ENCODE assay signal across 20 cellular contexts in the genomic region with DNA sequence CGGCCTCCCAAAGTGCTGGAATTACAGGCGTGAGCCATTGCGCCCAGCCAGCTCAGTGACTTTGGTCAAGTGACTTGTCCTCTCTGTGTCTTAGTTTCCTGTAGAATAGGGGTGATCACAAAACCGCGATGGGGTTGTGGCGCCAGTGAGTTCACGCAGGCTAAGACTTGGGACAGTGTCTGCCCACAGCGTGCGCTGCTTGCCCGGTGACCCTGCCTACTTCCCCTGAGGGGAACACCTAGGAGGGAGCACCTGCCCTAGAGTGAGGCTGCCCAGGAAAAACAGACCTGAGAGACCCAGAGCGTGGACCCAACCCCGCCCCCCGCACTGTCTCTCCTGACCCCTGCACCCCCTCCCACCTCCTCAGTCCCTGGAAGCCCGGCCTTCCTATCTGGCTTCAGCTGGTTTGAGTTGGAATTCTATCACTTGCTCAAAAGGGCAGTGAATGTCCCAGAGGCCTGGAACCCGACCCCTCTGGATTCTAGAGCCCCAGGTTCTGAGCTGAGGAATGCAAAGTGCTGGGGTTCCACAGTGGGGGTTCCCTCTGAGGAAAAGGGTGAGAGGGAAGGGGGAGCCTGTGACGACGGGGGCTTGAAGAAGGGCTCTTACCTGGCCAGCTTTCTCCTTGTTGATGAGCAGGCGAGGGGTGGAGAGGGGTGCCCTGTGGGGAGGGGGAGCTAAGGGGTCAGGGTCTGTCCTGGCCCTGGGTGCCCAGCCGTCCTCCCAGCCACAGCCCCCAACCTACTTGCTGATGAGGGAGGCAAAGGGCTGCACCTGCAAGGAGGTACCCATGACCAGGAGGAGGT. TPM values are rescaled to one million over a fixed set of nuclear protein-coding genes. Genes with fewer than 3 reads are reported as not detected.
A peak's percentile ranks its signal among the peaks of the same experiment; 100 is the strongest.
DNase-seq lines count a peak whose midpoint lies in the region; ATAC-seq lines count a peak whose summit lies in the region.
"Had no signal": no experiment of that assay in that cellular context is flagged by ENCODE, and none has a peak within 500 bp of the region (broad histone marks: within the 10 kb centered on the region; RNA-seq: fewer than 3 reads in every experiment).

No MANE protein-coding gene starts in this region.

- H3K27me3 Mint-ChIP-seq in CD8-positive, alpha-beta memory T cell = no peaks in the 10 kb centered on the region
- H3K27me3 Mint-ChIP-seq in activated CD8-positive, alpha-beta T cell treated with anti-CD3 and anti-CD28 coated beads, Interleukin-2, amount 10 ng/mL, durations not matched to agents 7 days and 5 days (ENCODE audit: low read depth) = no peaks in the 10 kb centered on the region

- H3K36me3 ChIP-seq in BLaER1 treated with 17β-estradiol and CSF1 and Interleukin-3, amounts not matched to agents 10 nM and 100 nM = peaks cover 0 to 42% (median 11%) of the 10 kb centered on the region in 11 experiments; a peak in 13 of 22 replicates
- H3K36me3 ChIP-seq in CD8-positive, alpha-beta memory T cell (ENCODE audit: insufficient read depth, low read length) = no peaks in the 10 kb centered on the region
- H3K36me3 ChIP-seq: prostate gland had no signal

- no peak for DNase-seq in CD8-positive, alpha-beta memory T cell
- DNase-seq in activated CD8-positive, alpha-beta T cell treated with anti-CD3 and anti-CD28 coated beads, Interleukin-2, amount 10 ng/mL, durations not matched to agents 7 days and 5 days = no peak
- DNase-seq in islet precursor cell (peak; percentile 50), NCI-H524 (lab: John Stamatoyannopoulos, UW) (no peak)
- DNase-seq in activated effector memory CD4-positive, alpha-beta T cell treated with Interleukin-2 at 50 U/mL for 16 hours = no peak
- DNase-seq: activated CD4-positive, alpha-beta T cell treated with anti-CD3 and anti-CD28 coated beads for 48 hours; heart right ventricle; kidney; mammary epithelial cell; NCI-H1105 treated with DMSO at 0.1 percent for 48 hours; NCI-H526 treated with DMSO at 0.1 percent for 48 hours; stimulated activated CD4-positive, alpha-beta T cell treated with anti-CD3 and anti-CD28 coated beads, Interleukin-4, amount 100 ng/mL, for 24 hours had no signal

- POLR2A ChIA-PET in CD8-positive, alpha-beta memory T cell (lab: Charles Lee) = interaction anchor here (1.3 kb wide), 1 partner anchor 31 kb away, joined by 5 read pairs; no protein-coding TSS in a partner anchor
- POLR2A ChIA-PET in activated CD8-positive, alpha-beta T cell treated with anti-CD3 and anti-CD28 coated beads, Interleukin-2, amount 10 ng/mL, durations not matched to agents 7 days and 5 days (lab: Charles Lee) = interaction anchor here (1.3 kb wide), 1 partner anchor 23 kb away, joined by 3 read pairs; no protein-coding TSS in a partner anchor

- H3K4me3 ChIP-seq in BLaER1 treated with 17β-estradiol and CSF1 and Interleukin-3, amounts not matched to agents 10 nM and 100 nM = no peak overlapping the region
- no peak overlapping the region for H3K4me3 ChIP-seq in CD8-positive, alpha-beta memory T cell (ENCODE audit: low read length)
- H3K4me3 ChIP-seq: heart right ventricle, prostate gland, skin epidermis, thoracic aorta had no signal

- H3K4me3 Mint-ChIP-seq in CD8-positive, alpha-beta memory T cell = peak overlapping the region in 3 of 7 donors; percentile 29 to 51 (median 35)
- no peak overlapping the region for H3K4me3 Mint-ChIP-seq in activated CD8-positive, alpha-beta T cell treated with anti-CD3 and anti-CD28 coated beads, Interleukin-2, amount 10 ng/mL, durations not matched to agents 7 days and 5 days

- peaks cover 37 to 86% (median 76%) of the 10 kb centered on the region in 10 experiments for H3K4me1 ChIP-seq in BLaER1 treated with 17β-estradiol and CSF1 and Interleukin-3, amounts not matched to agents 10 nM and 100 nM
- peaks cover 41% of the 10 kb centered on the region for H3K4me1 ChIP-seq in CD8-positive, alpha-beta memory T cell (ENCODE audit: insufficient read depth, low read length)
- H3K4me1 ChIP-seq: prostate gland had no signal

- peak overlapping the region in 8 of 11 experiments; percentile 91 to 99 (median 96); a peak in 15 of 22 replicates for H3K4me2 ChIP-seq in BLaER1 treated with 17β-estradiol and CSF1 and Interleukin-3, amounts not matched to agents 10 nM and 100 nM
- H3K4me2 ChIP-seq: KMS-11 had no signal

- H3K27me3 ChIP-seq in BLaER1 treated with 17β-estradiol and CSF1 and Interleukin-3, amounts not matched to agents 10 nM and 100 nM = no peaks in the 10 kb centered on the region
- H3K27me3 ChIP-seq in CD8-positive, alpha-beta memory T cell (ENCODE audit: insufficient read depth, low read length, poor library complexity, severe bottlenecking) = no peaks in the 10 kb centered on the region
- H3K27me3 ChIP-seq: heart right ventricle had no signal

- peak overlapping the region in 3 of 11 experiments; percentile 82 to 85 (median 83); a peak in 5 of 22 replicates for H3K9ac ChIP-seq in BLaER1 treated with 17β-estradiol and CSF1 and Interleukin-3, amounts not matched to agents 10 nM and 100 nM
- H3K9ac ChIP-seq: KMS-11 had no signal

- peak overlapping the region in 5 of 11 experiments; percentile 56 to 97 (median 86); a peak in 8 of 22 replicates for H3K27ac ChIP-seq in BLaER1 treated with 17β-estradiol and CSF1 and Interleukin-3, amounts not matched to agents 10 nM and 100 nM
- no peak overlapping the region for H3K27ac ChIP-seq in CD8-positive, alpha-beta memory T cell (ENCODE audit: low read depth, low read length)
- H3K27ac ChIP-seq: KMS-11, prostate gland, thoracic aorta had no signal

- H3K36me3 Mint-ChIP-seq in CD8-positive, alpha-beta memory T cell = peaks cover 0 to 39% (median 0%) of the 10 kb centered on the region in 3 donors
- peaks cover 18% of the 10 kb centered on the region for H3K36me3 Mint-ChIP-seq in activated CD8-positive, alpha-beta T cell treated with anti-CD3 and anti-CD28 coated beads, Interleukin-2, amount 10 ng/mL, durations not matched to agents 7 days and 5 days (ENCODE audit: low read depth)

- peaks cover 21 to 41% (median 32%) of the 10 kb centered on the region in 3 donors for H3K4me1 Mint-ChIP-seq in CD8-positive, alpha-beta memory T cell
- H3K4me1 Mint-ChIP-seq in activated CD8-positive, alpha-beta T cell treated with anti-CD3 and anti-CD28 coated beads, Interleukin-2, amount 10 ng/mL, durations not matched to agents 7 days and 5 days (ENCODE audit: low read depth) = peaks cover 33% of the 10 kb centered on the region

- no peaks in the 10 kb centered on the region for H3K9me3 Mint-ChIP-seq in CD8-positive, alpha-beta memory T cell
- H3K9me3 Mint-ChIP-seq in activated CD8-positive, alpha-beta T cell treated with anti-CD3 and anti-CD28 coated beads, Interleukin-2, amount 10 ng/mL, durations not matched to agents 7 days and 5 days (ENCODE audit: insufficient read depth) = no peaks in the 10 kb centered on the region

- CTCF ChIA-PET in CD8-positive, alpha-beta memory T cell (lab: Charles Lee) = interaction anchor here (2.0 to 2.3 kb wide), 2 partner anchors 32 to 50 kb away, joined by 7 to 10 read pairs; a partner anchor contains a TSS
- CTCF ChIA-PET in activated CD8-positive, alpha-beta T cell treated with anti-CD3 and anti-CD28 coated beads, Interleukin-2, amount 10 ng/mL, durations not matched to agents 7 days and 5 days (lab: Charles Lee) = interaction anchor here (1.3 to 5.6 kb wide), 4 partner anchors 7 to 111 kb away, joined by 3 to 56 read pairs (median 21); no protein-coding TSS in a partner anchor

- H3K9me3 ChIP-seq in BLaER1 treated with 17β-estradiol and CSF1 and Interleukin-3, amounts not matched to agents 10 nM and 100 nM (replicated peaks in 1 of 11) = no peaks in the 10 kb centered on the region
- H3K9me3 ChIP-seq in CD8-positive, alpha-beta memory T cell (ENCODE audit: low read length) = no peaks in the 10 kb centered on the region
- H3K9me3 ChIP-seq: heart right ventricle, prostate gland, thoracic aorta had no signal

- ATAC-seq in activated CD8-positive, alpha-beta T cell treated with anti-CD3 and anti-CD28 coated beads, Interleukin-2, amount 10 ng/mL, durations not matched to agents 7 days and 5 days = no peak
- no peak for ATAC-seq in HG03097 (IDR thresholded peaks at IDR 0.05; ENCODE audit: low FRiP score, unreplicated experiment)
- ATAC-seq in HG03025 (IDR thresholded peaks at IDR 0.05; ENCODE audit: low FRiP score, unreplicated experiment) = no peak

- H3K27ac Mint-ChIP-seq in CD8-positive, alpha-beta memory T cell = peak overlapping the region in 7 of 8 donors; percentile 70 to 99 (median 80)
- H3K27ac Mint-ChIP-seq in activated CD8-positive, alpha-beta T cell treated with anti-CD3 and anti-CD28 coated beads, Interleukin-2, amount 10 ng/mL, durations not matched to agents 7 days and 5 days = peak overlapping the region; percentile 67

- H4K20me1 ChIP-seq in BLaER1 treated with 17β-estradiol and CSF1 and Interleukin-3, amounts not matched to agents 10 nM and 100 nM = no peaks in the 10 kb centered on the region

RNA-seq across cellular contexts. Expression of a gene that starts 2.2 kb away (rescaled TPM):
- total RNA-seq in CD8-positive, alpha-beta memory T cell = 10 to 100 TPM; 82.3 to 85.4 TPM
- 42.6 TPM for polyA plus RNA-seq in CD8-positive, alpha-beta memory T cell
- total RNA-seq in activated CD8-positive, alpha-beta T cell treated with anti-CD3 and anti-CD28 coated beads, Interleukin-2, amount 10 ng/mL, durations not matched to agents 7 days and 5 days = 10 to 100 TPM; 58.9 to 63.5 TPM

RNA-seq across cellular contexts. Expression of a gene that starts 19.1 kb away (rescaled TPM):
- total RNA-seq in CD8-positive, alpha-beta memory T cell = 10 to 100 TPM; 33.6 to 36.5 TPM
- polyA plus RNA-seq in CD8-positive, alpha-beta memory T cell = 51.2 TPM
- 10 to 100 TPM; 36.4 to 40.3 TPM for total RNA-seq in activated CD8-positive, alpha-beta T cell treated with anti-CD3 and anti-CD28 coated beads, Interleukin-2, amount 10 ng/mL, durations not matched to agents 7 days and 5 days

RNA-seq across cellular contexts. Expression of a gene that starts 19.5 kb away (rescaled TPM):
- total RNA-seq in CD8-positive, alpha-beta memory T cell = 100 to 1,000 TPM; 107 to 116 TPM
- polyA plus RNA-seq in CD8-positive, alpha-beta memory T cell = 15.6 TPM
- total RNA-seq in activated CD8-positive, alpha-beta T cell treated with anti-CD3 and anti-CD28 coated beads, Interleukin-2, amount 10 ng/mL, durations not matched to agents 7 days and 5 days = 10 to 100 TPM; 31.9 to 36.6 TPM

RNA-seq across cellular contexts. Expression of a gene that starts 30.5 kb away (rescaled TPM):
- total RNA-seq in CD8-positive, alpha-beta memory T cell = 100 to 1,000 TPM; 656 to 679 TPM
- polyA plus RNA-seq in CD8-positive, alpha-beta memory T cell = 73.4 TPM
- total RNA-seq in activated CD8-positive, alpha-beta T cell treated with anti-CD3 and anti-CD28 coated beads, Interleukin-2, amount 10 ng/mL, durations not matched to agents 7 days and 5 days = 100 to 1,000 TPM; 509 to 553 TPM

RNA-seq across cellular contexts. Expression of a gene that starts 31.7 kb away (rescaled TPM):
- total RNA-seq in CD8-positive, alpha-beta memory T cell = under 1 TPM; 0.44 to 0.61 TPM
- not detected for polyA plus RNA-seq in CD8-positive, alpha-beta memory T cell
- 1 to 10 TPM in 1 of 2 experiments, under 1 TPM in 1; 0.79 to 1.1 TPM for total RNA-seq in activated CD8-positive, alpha-beta T cell treated with anti-CD3 and anti-CD28 coated beads, Interleukin-2, amount 10 ng/mL, durations not matched to agents 7 days and 5 days
- total RNA-seq: SK-MEL-5, thoracic aorta had no signal
